8 cellular contexts compared by ENCODE assay signal in the genomic region with DNA sequence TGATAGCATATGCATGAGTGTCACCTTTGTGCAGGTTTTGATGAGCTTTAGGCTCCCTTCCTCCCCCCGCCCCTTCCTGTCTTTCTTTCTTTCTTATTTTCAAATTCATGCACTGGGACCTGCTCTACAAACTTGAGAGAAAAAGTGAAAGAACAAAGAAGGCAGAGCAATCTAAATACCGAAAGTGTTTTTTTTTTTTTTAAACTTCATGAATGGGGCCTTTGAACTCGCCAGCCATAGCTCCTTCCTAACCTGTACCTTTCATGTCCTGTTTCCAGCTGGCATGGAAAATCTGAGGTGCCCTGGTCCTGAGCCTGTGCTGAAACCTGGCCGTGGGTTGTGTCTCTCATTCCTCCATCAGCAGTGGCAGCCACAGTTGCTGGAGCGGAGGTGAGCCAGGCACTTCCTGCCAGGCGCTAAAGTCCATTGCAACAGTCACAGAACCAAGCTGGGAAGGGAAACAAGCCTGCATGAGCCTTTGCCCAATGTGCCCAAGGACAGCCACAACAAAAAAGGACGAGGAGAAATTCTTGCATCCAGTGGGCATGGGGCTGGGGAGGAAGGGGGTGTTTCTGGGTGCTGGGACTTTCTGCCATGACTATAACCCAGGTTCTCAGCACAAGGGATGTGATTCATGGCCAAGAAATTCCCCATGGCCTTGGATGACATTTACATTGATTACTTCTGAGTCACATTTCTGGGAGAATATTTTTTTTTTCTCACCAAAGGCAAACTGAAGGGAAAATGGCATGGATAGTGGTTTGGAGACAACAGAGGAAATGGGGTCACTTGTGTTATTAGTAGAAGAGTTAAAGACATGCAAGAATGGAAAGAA.
A peak's percentile ranks its signal among the peaks of the same experiment; 100 is the strongest.
DNase-seq lines count a peak whose midpoint lies in the region; ATAC-seq, FAIRE-seq and TF ChIP-seq lines count a peak whose summit lies in the region.

No MANE protein-coding gene starts in this region.

- H3K23me2 ChIP-seq in H1 (ENCODE audit: low read depth, low read length), result peaks cover 2% of the 10 kb centered on the region; the same call in 1 of the 2 replicates

- H2BK20ac ChIP-seq in H1 (ENCODE audit: low read length), result no peak overlapping the region

- WGBS in SK-N-SH (ENCODE audit: low lambda C conversion rate), result 25% methylated on average over 7 of the region's 7 CpGs
- 78% methylated on average over 5 of the region's 7 CpGs; no CpG with 5 or more reads in 1 of the 2 experiments for WGBS in H1 (ENCODE audit: extremely low coverage in 1 of 2, insufficient coverage in 1 of 2, insufficient read length in 1 of 2, insufficient replicate concordance in 2 of 2, low coverage in 1 of 2, low lambda C conversion rate in 2 of 2, missing lambda C conversion rate in 1 of 2), 2 experiments

- TF ChIP-seq POLR2A in H1 (IDR thresholded peaks at IDR 0.05; ENCODE audit: control extremely low read depth in 1 of 2, low read depth in 2 of 2, low read length in 2 of 2), result no peak

- no peak overlapping the region for H3K56ac ChIP-seq in H1 (replicated peaks; ENCODE audit: insufficient read length, low read depth, low read length)

- H3F3A ChIP-seq in SK-N-SH (replicated peaks; ENCODE audit: insufficient read depth), result peaks cover 36% of the 10 kb centered on the region

- POLR2A ChIA-PET in SK-N-SH (lab: Yijun Ruan, JAX) (no interaction called here), H1 (lab: Charles Lee; ENCODE audit: partially characterized antibody) (interaction anchor here (0.5 to 0.9 kb wide), 2 partner anchors 24 to 32 kb away, joined by 3 read pairs; no protein-coding TSS in a partner anchor)

- TF ChIP-seq RAD21 in SK-N-SH (IDR thresholded peaks at IDR 0.05; ENCODE audit: low read length), result no peak
- TF ChIP-seq RAD21 in H1 (IDR thresholded peaks at IDR 0.05 in 1 of 2, conservative IDR thresholded peaks at IDR 0.05 in 1 of 2; ENCODE audit: low read depth in 2 of 2, low read length in 2 of 2), result no peak

- H3K36me3 ChIP-seq in SK-N-SH (replicated peaks in 1 of 2; ENCODE audit: control insufficient read depth in 1 of 2, insufficient read depth in 2 of 2, low read length in 1 of 2), result no peaks in the 10 kb centered on the region
- no peaks in the 10 kb centered on the region for H3K36me3 ChIP-seq in H1 (ENCODE audit: control insufficient read depth in 2 of 4, insufficient read depth in 4 of 4, low read length in 3 of 4)
- no peaks in the 10 kb centered on the region for H3K36me3 ChIP-seq in H7 (replicated peaks; ENCODE audit: control insufficient read depth, insufficient read depth, low read length)

- H3K27me3 ChIP-seq in SK-N-SH (ENCODE audit: insufficient read depth) (no peaks in the 10 kb centered on the region), H1 (replicated peaks in 1 of 4; ENCODE audit: control insufficient read depth in 3 of 4, extremely low read depth in 1 of 4, insufficient read depth in 3 of 4, low read length in 3 of 4) (no peaks in the 10 kb centered on the region), H7 (ENCODE audit: control insufficient read depth, insufficient read depth, low read length) (no peaks in the 10 kb centered on the region)

- no peak overlapping the region for H3K4ac ChIP-seq in H1 (replicated peaks; ENCODE audit: insufficient read length, low read depth, low read length)

- peak overlapping the region; percentile 86 for H3K9ac ChIP-seq in SK-N-SH
- no peak overlapping the region for H3K9ac ChIP-seq in H1 (replicated peaks in 1 of 4; ENCODE audit: extremely low read depth in 1 of 4, low read depth in 3 of 4, low read length in 3 of 4)

- H3K23ac ChIP-seq in H1 (ENCODE audit: insufficient read length), result no peak overlapping the region

- no peaks in the 10 kb centered on the region for H3K9me2 ChIP-seq in SK-N-SH

- H2AK5ac ChIP-seq in H1 (ENCODE audit: low read depth, low read length), result no peak overlapping the region

- 0 out of 2 replicates have a peak overlapping the region, but pooled peaks have one; percentile 77 for H2BK5ac ChIP-seq in H1 (ENCODE audit: low read depth, low read length)

- H3K18ac ChIP-seq in H1 (ENCODE audit: extremely low read depth, low read length), result no peak overlapping the region

- H2BK12ac ChIP-seq in H1 (ENCODE audit: low read depth, low read length), result peak overlapping the region; percentile 18; the same call in 1 of the 2 replicates

- no peaks in the 10 kb centered on the region for H4K20me1 ChIP-seq in SK-N-SH (ENCODE audit: insufficient read depth)
- no peaks in the 10 kb centered on the region for H4K20me1 ChIP-seq in H1 (replicated peaks in 1 of 2; ENCODE audit: control insufficient read depth in 1 of 2, insufficient read depth in 2 of 2, low read length in 2 of 2)

- ATAC-seq in GM18517 (IDR thresholded peaks at IDR 0.05; ENCODE audit: unreplicated experiment), result no peak

- H3K27ac ChIP-seq in SK-N-SH (ENCODE audit: low read depth in 2 of 2, low read length in 1 of 2) (peak overlapping the region; percentile 79 to 100; a peak in 3 of 4 replicates), H1 (ENCODE audit: low read depth, low read length) (no peak overlapping the region)

- H3K79me2 ChIP-seq in SK-N-SH (ENCODE audit: insufficient read depth) (no peaks in the 10 kb centered on the region), H1 (ENCODE audit: control insufficient read depth in 1 of 2, insufficient read depth in 2 of 2, low read length in 2 of 2) (no peaks in the 10 kb centered on the region)

- peak overlapping the region; percentile 62 for H3K4me2 ChIP-seq in SK-N-SH
- H3K4me2 ChIP-seq in H1 (ENCODE audit: insufficient read depth in 1 of 2, low read depth in 2 of 2, low read length in 2 of 2), result no peak overlapping the region

- H2BK15ac ChIP-seq in H1 (ENCODE audit: low read length), result no peak overlapping the region; the same call in 1 of the 2 replicates

- H4K5ac ChIP-seq in H1 (ENCODE audit: insufficient read length, low read depth, low read length), result no peak overlapping the region

- FAIRE-seq in H1 (lab: Jason Lieb, UNC), result no peak

- H2AFZ ChIP-seq in SK-N-SH (ENCODE audit: low read depth) (peak overlapping the region; percentile 72), H1 (ENCODE audit: low read length) (no peak overlapping the region)

- H3K79me1 ChIP-seq in H1 (ENCODE audit: low read depth, low read length), result no peaks in the 10 kb centered on the region

- H3K4me3 ChIP-seq in SK-N-SH (ENCODE audit: low read depth in 2 of 2, low read length in 1 of 2) (peak overlapping the region in 1 of 2 experiments; percentile 24; a peak in 1 of 4 replicates), H1 (ENCODE audit: extremely low read depth in 1 of 4, insufficient read depth in 2 of 4, low read depth in 3 of 4, low read length in 4 of 4) (no peak overlapping the region), H7 (ENCODE audit: insufficient read depth, low read depth, low read length) (no peak overlapping the region)

- TF ChIP-seq EP300 in SK-N-SH (IDR thresholded peaks at IDR 0.05; ENCODE audit: borderline replicate concordance in 1 of 2, low read depth in 1 of 2, low read length in 1 of 2) (peak in 1 of 2 experiments; percentile 91; a peak in 1 of 4 replicates), H1 (IDR thresholded peaks at IDR 0.05; ENCODE audit: borderline replicate concordance in 1 of 2, low read depth in 2 of 2, low read length in 2 of 2) (no peak)

- DNase-seq in EH (ENCODE audit: low read depth) (peak; percentile 99), SK-N-SH (no peak), H1 (ENCODE audit: low read depth in 1 of 2, low spot score in 2 of 2) (no peak), Kasumi-1 (lab: John Stamatoyannopoulos, UW) (no peak), H7 (no peak), NCI-H345 (lab: John Stamatoyannopoulos, UW) (no peak)
- peak; percentile 23 to 66 for DNase-seq in stimulated activated CD4-positive, alpha-beta T cell treated with anti-CD3 and anti-CD28 coated beads, Interleukin-12 subunit alpha, Interleukin-12 subunit beta, amount 100 ng/mL, for 24 hours (ENCODE audit: low read depth in 2 of 2)

- TF ChIP-seq CTCF in SK-N-SH (IDR thresholded peaks at IDR 0.05) (no peak), H1 (IDR thresholded peaks at IDR 0.05; ENCODE audit: control extremely low read depth in 1 of 3, insufficient read depth in 1 of 3, low read depth in 1 of 3, low read length in 3 of 3) (no peak)

- no peak overlapping the region for H3K14ac ChIP-seq in H1 (ENCODE audit: insufficient read length)

- H3K9me3 ChIP-seq in SK-N-SH, result no peaks in the 10 kb centered on the region
- H3K9me3 ChIP-seq in H1 (ENCODE audit: insufficient read depth in 2 of 2, low read depth in 1 of 2, low read length in 1 of 2), result 0 out of 4 replicates have a peak, but pooled peaks cover 0 to under 1% of the 10 kb centered on the region in 2 experiments

- no peak overlapping the region for H2BK120ac ChIP-seq in H1 (replicated peaks; ENCODE audit: low read depth, low read length)

- H3K4me1 ChIP-seq in SK-N-SH (ENCODE audit: control insufficient read depth in 1 of 2, insufficient read depth in 2 of 2, low read depth in 1 of 2, low read length in 1 of 2) (peaks cover 0 to 47% of the 10 kb centered on the region in 2 experiments; a peak in 2 of 4 replicates), H1 (replicated peaks in 1 of 4; ENCODE audit: control insufficient read depth in 3 of 4, insufficient read depth in 4 of 4, low read length in 3 of 4) (peaks cover 5 to 10% (median 9%) of the 10 kb centered on the region in 4 experiments; a peak in 6 of 7 replicates)

- H4K91ac ChIP-seq in H1 (replicated peaks; ENCODE audit: insufficient read length, low read length), result no peak overlapping the region

- H4K8ac ChIP-seq in H1 (ENCODE audit: extremely low read depth, insufficient read depth, low read length), result no peak overlapping the region

- CTCF ChIA-PET in SK-N-SH (lab: Yijun Ruan, JAX), result interaction anchor here (0.6 kb wide), 1 partner anchor 10 kb away, joined by 4 read pairs; no protein-coding TSS in a partner anchor
- CTCF ChIA-PET in H1 (lab: Charles Lee; ENCODE audit: partially characterized antibody), result no interaction called here

TF ChIP-seq in SK-N-SH, 30 proteins besides CTCF, POLR2A, EP300 and RAD21 (continues in another document):
- TF ChIP-seq TCF12 (IDR thresholded peaks at IDR 0.05) (peak; percentile 90), YY1 (IDR thresholded peaks at IDR 0.05; ENCODE audit: low read depth) (peak; percentile 57), MEF2A (IDR thresholded peaks at IDR 0.05; ENCODE audit: borderline replicate concordance, low read depth) (peak; percentile 29; the same call in 1 of the 2 replicates)
- TF ChIP-seq, protein P1, sequence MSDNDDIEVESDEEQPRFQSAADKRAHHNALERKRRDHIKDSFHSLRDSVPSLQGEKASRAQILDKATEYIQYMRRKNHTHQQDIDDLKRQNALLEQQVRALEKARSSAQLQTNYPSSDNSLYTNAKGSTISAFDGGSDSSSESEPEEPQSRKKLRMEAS (IDR thresholded peaks at IDR 0.05; ENCODE audit: low read depth), result peak; percentile 20

TF ChIP-seq in H1, 55 proteins besides CTCF, POLR2A, EP300 and RAD21 (continues in another document):
- TF ChIP-seq SIX5 (IDR thresholded peaks at IDR 0.05; ENCODE audit: low read depth, low read length), result no peak
- TF ChIP-seq CBX8 (IDR thresholded peaks at IDR 0.05; ENCODE audit: borderline replicate concordance, low read depth, low read length), result no peak
- TF ChIP-seq FOSL1 (IDR thresholded peaks at IDR 0.05; ENCODE audit: insufficient read depth, low read depth, low read length), result no peak
- no peak for TF ChIP-seq SP1 (IDR thresholded peaks at IDR 0.05; ENCODE audit: low read depth, low read length)

Comparison
In these comparisons a context has a peak if more than half of its experiments do, and no peak if none do; other contexts are left out.
1. DNase-seq: peak in EH (single experiment) and stimulated activated CD4-positive, alpha-beta T cell treated with anti-CD3 and anti-CD28 coated beads, Interleukin-12 subunit alpha, Interleukin-12 subunit beta, amount 100 ng/mL, for 24 hours (2 of 2); none in SK-N-SH (single experiment), H1 (0 of 2), Kasumi-1 (0 of 2), H7 (single experiment) and NCI-H345 (single experiment).